ENCODE assay signal across 1 cellular context in genomic region chr10:76315240-76315639, GRCh38.
TF ChIP-seq lines count a peak whose summit lies in the region.

No MANE protein-coding gene starts in this region.

TF ChIP-seq in WTC11, 78 proteins besides CTCF, POLR2A, EP300 and RAD21 (continued from another document):
- TF ChIP-seq, protein P1, sequence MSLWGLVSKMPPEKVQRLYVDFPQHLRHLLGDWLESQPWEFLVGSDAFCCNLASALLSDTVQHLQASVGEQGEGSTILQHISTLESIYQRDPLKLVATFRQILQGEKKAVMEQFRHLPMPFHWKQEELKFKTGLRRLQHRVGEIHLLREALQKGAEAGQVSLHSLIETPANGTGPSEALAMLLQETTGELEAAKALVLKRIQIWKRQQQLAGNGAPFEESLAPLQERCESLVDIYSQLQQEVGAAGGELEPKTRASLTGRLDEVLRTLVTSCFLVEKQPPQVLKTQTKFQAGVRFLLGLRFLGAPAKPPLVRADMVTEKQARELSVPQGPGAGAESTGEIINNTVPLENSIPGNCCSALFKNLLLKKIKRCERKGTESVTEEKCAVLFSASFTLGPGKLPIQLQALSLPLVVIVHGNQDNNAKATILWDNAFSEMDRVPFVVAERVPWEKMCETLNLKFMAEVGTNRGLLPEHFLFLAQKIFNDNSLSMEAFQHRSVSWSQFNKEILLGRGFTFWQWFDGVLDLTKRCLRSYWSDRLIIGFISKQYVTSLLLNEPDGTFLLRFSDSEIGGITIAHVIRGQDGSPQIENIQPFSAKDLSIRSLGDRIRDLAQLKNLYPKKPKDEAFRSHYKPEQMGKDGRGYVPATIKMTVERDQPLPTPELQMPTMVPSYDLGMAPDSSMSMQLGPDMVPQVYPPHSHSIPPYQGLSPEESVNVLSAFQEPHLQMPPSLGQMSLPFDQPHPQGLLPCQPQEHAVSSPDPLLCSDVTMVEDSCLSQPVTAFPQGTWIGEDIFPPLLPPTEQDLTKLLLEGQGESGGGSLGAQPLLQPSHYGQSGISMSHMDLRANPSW (CRISPR knock-in tag; conservative IDR thresholded peaks at IDR 0.05; ENCODE audit: low read depth), result no peak
- TF ChIP-seq, protein P2, sequence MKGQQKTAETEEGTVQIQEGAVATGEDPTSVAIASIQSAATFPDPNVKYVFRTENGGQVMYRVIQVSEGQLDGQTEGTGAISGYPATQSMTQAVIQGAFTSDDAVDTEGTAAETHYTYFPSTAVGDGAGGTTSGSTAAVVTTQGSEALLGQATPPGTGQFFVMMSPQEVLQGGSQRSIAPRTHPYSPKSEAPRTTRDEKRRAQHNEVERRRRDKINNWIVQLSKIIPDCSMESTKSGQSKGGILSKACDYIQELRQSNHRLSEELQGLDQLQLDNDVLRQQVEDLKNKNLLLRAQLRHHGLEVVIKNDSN (CRISPR knock-in tag; IDR thresholded peaks at IDR 0.05), result no peak
- no peak for TF ChIP-seq ETV6 (CRISPR knock-in tag; IDR thresholded peaks at IDR 0.05)
- TF ChIP-seq HMGA2 (CRISPR knock-in tag; IDR thresholded peaks at IDR 0.05), result no peak
- no peak for TF ChIP-seq IRF1 (CRISPR knock-in tag; IDR thresholded peaks at IDR 0.05)
- no peak for TF ChIP-seq NFE2L1 (CRISPR knock-in tag; IDR thresholded peaks at IDR 0.05)
- TF ChIP-seq, protein P3, sequence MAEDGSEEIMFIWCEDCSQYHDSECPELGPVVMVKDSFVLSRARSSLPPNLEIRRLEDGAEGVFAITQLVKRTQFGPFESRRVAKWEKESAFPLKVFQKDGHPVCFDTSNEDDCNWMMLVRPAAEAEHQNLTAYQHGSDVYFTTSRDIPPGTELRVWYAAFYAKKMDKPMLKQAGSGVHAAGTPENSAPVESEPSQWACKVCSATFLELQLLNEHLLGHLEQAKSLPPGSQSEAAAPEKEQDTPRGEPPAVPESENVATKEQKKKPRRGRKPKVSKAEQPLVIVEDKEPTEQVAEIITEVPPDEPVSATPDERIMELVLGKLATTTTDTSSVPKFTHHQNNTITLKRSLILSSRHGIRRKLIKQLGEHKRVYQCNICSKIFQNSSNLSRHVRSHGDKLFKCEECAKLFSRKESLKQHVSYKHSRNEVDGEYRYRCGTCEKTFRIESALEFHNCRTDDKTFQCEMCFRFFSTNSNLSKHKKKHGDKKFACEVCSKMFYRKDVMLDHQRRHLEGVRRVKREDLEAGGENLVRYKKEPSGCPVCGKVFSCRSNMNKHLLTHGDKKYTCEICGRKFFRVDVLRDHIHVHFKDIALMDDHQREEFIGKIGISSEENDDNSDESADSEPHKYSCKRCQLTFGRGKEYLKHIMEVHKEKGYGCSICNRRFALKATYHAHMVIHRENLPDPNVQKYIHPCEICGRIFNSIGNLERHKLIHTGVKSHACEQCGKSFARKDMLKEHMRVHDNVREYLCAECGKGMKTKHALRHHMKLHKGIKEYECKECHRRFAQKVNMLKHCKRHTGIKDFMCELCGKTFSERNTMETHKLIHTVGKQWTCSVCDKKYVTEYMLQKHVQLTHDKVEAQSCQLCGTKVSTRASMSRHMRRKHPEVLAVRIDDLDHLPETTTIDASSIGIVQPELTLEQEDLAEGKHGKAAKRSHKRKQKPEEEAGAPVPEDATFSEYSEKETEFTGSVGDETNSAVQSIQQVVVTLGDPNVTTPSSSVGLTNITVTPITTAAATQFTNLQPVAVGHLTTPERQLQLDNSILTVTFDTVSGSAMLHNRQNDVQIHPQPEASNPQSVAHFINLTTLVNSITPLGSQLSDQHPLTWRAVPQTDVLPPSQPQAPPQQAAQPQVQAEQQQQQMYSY (CRISPR knock-in tag; IDR thresholded peaks at IDR 0.05), result no peak
- no peak for TF ChIP-seq MXD4 (CRISPR knock-in tag; IDR thresholded peaks at IDR 0.05; ENCODE audit: borderline replicate concordance)
- TF ChIP-seq EMX1 (CRISPR knock-in tag; IDR thresholded peaks at IDR 0.05), result no peak
- TF ChIP-seq TCF7 (CRISPR knock-in tag; IDR thresholded peaks at IDR 0.05; ENCODE audit: low read depth), result no peak
- TF ChIP-seq CREM (CRISPR knock-in tag; IDR thresholded peaks at IDR 0.05), result no peak
